ENCODE assay signal across 11 cellular contexts in genomic region chr11:128627666-128628342, GRCh38. TPM values are rescaled to one million over a fixed set of nuclear protein-coding genes. Genes with fewer than 3 reads are reported as not detected.
DNase-seq lines count a peak whose midpoint lies in the region; ATAC-seq and TF ChIP-seq lines count a peak whose summit lies in the region.
"Had no signal": no experiment of that assay in that cellular context is flagged by ENCODE, and none has a peak within 500 bp of the region (broad histone marks: within the 10 kb centered on the region; RNA-seq: fewer than 3 reads in every experiment).

No MANE protein-coding gene starts in this region.

- peaks cover 24% of the 10 kb centered on the region for H3K79me2 ChIP-seq in DOHH2 (ENCODE audit: control insufficient read depth, low read length)
- H3K79me2 ChIP-seq in Karpas-422 (ENCODE audit: low read length) = no peaks in the 10 kb centered on the region
- H3K79me2 ChIP-seq: parathyroid adenoma had no signal

- H2AFZ ChIP-seq in Karpas-422 (ENCODE audit: low read length) = no peak overlapping the region
- H2AFZ ChIP-seq: parathyroid adenoma had no signal

- H3K9me2 ChIP-seq in DOHH2 (replicated peaks; ENCODE audit: control insufficient read depth, low read length) (no peaks in the 10 kb centered on the region), Karpas-422 (replicated peaks; ENCODE audit: insufficient read depth, low read length) (no peaks in the 10 kb centered on the region)

- H3K27me3 ChIP-seq in DOHH2 (ENCODE audit: control insufficient read depth, low read length) (no peaks in the 10 kb centered on the region), Karpas-422 (ENCODE audit: low read length) (no peaks in the 10 kb centered on the region), esophagus squamous epithelium (no peaks in the 10 kb centered on the region), prostate gland (replicated peaks; ENCODE audit: insufficient read depth) (no peaks in the 10 kb centered on the region)
- H3K27me3 ChIP-seq: MG63, thyroid gland had no signal

- peaks cover 43% of the 10 kb centered on the region for H3F3A ChIP-seq in DOHH2 (ENCODE audit: control insufficient read depth, insufficient read depth)

- intact Hi-C loops in esophagus squamous epithelium (cut with DNase I) (loop anchor here (5.0 kb wide), 1 partner anchor 336 kb away; no protein-coding TSS in a partner anchor), prostate gland (cut with DNase I) (no loop called here), cardiac septum (cut with DNase I) (loop anchor here (5.0 kb wide), 2 partner anchors 71 to 161 kb away; no protein-coding TSS in a partner anchor)

- TF ChIP-seq POLR2A in esophagus squamous epithelium (IDR thresholded peaks at IDR 0.05) = no peak
- TF ChIP-seq POLR2A in prostate gland (IDR thresholded peaks at IDR 0.05) = no peak

- DNase-seq in Karpas-422 (peak; percentile 76), esophagus squamous epithelium (lab: John Stamatoyannopoulos, UW) (no peak), prostate gland (ENCODE audit: low spot score) (no peak), cardiac septum (ENCODE audit: low spot score) (no peak), foreskin fibroblast (no peak), NCI-H1436 treated with DMSO at 0.1 percent for 48 hours (lab: John Stamatoyannopoulos, UW) (no peak)
- DNase-seq: MG63, thyroid gland had no signal

- peak overlapping the region; percentile 82 for H3K4me2 ChIP-seq in DOHH2 (ENCODE audit: low read length)
- peak overlapping the region; percentile 64 for H3K4me2 ChIP-seq in Karpas-422 (ENCODE audit: low read depth, low read length, poor library complexity, severe bottlenecking)

- no peaks in the 10 kb centered on the region for H4K20me1 ChIP-seq in DOHH2 (ENCODE audit: control insufficient read depth, insufficient read depth, low read depth, low read length)
- no peaks in the 10 kb centered on the region for H4K20me1 ChIP-seq in Karpas-422 (ENCODE audit: insufficient read depth, low read depth, low read length)

- H3K27ac ChIP-seq in DOHH2 (ENCODE audit: low read depth, low read length) = peak overlapping the region; percentile 98
- H3K27ac ChIP-seq in Karpas-422 (ENCODE audit: low read length) = peak overlapping the region; percentile 97
- peak overlapping the region in 3 of 4 donors; percentile 29 to 54 (median 31) for H3K27ac ChIP-seq in esophagus squamous epithelium
- no peak overlapping the region for H3K27ac ChIP-seq in prostate gland
- H3K27ac ChIP-seq: thyroid gland had no signal

- peaks cover 26% of the 10 kb centered on the region for H3K36me3 ChIP-seq in DOHH2 (ENCODE audit: control insufficient read depth, low read length)
- H3K36me3 ChIP-seq in Karpas-422 (ENCODE audit: insufficient read depth, low read length) = no peaks in the 10 kb centered on the region
- H3K36me3 ChIP-seq in esophagus squamous epithelium = no peaks in the 10 kb centered on the region
- H3K36me3 ChIP-seq in prostate gland = no peaks in the 10 kb centered on the region
- H3K36me3 ChIP-seq: MG63, thyroid gland had no signal

- H3K4me3 ChIP-seq in DOHH2 (ENCODE audit: low read length) (peak overlapping the region; percentile 59), Karpas-422 (ENCODE audit: low read length) (peak overlapping the region; percentile 36), esophagus squamous epithelium (no peak overlapping the region), prostate gland (no peak overlapping the region), foreskin fibroblast (ENCODE audit: low read depth in 1 of 2, low read length in 2 of 2) (no peak overlapping the region)
- H3K4me3 ChIP-seq: MG63, thyroid gland had no signal

- 75 to 85% methylated on average over 7 of the region's 7 CpGs for WGBS in esophagus squamous epithelium, 2 donors
- 83% methylated on average over 7 of the region's 7 CpGs for WGBS in prostate gland

- H3K4me1 ChIP-seq in DOHH2 (ENCODE audit: control insufficient read depth, low read length) (peaks cover 99% of the 10 kb centered on the region), Karpas-422 (ENCODE audit: low read length) (peaks cover 85% of the 10 kb centered on the region), esophagus squamous epithelium (peaks cover 0 to 33% (median 7%) of the 10 kb centered on the region in 3 donors), prostate gland (replicated peaks) (no peaks in the 10 kb centered on the region)

- ATAC-seq in GM19438 (IDR thresholded peaks at IDR 0.05; ENCODE audit: low read depth, unreplicated experiment) = peak; percentile 42

- H3K9ac ChIP-seq in Karpas-422 (ENCODE audit: low read length) = peak overlapping the region; percentile 57
- H3K9ac ChIP-seq: parathyroid adenoma had no signal

- TF ChIP-seq CTCF in DOHH2 (IDR thresholded peaks at IDR 0.05; ENCODE audit: low read depth, low read length, poor library complexity, severe bottlenecking) (peak; percentile 13), esophagus squamous epithelium (IDR thresholded peaks at IDR 0.05) (no peak), prostate gland (IDR thresholded peaks at IDR 0.05) (no peak), foreskin fibroblast (IDR thresholded peaks at IDR 0.05; ENCODE audit: low read depth, low read length) (no peak)

- H3K9me3 ChIP-seq in DOHH2 (ENCODE audit: control insufficient read depth, insufficient read depth, low read length) (no peaks in the 10 kb centered on the region), Karpas-422 (ENCODE audit: low read length) (no peaks in the 10 kb centered on the region), esophagus squamous epithelium (no peaks in the 10 kb centered on the region), prostate gland (no peaks in the 10 kb centered on the region)
- H3K9me3 ChIP-seq: MG63, thyroid gland had no signal

RNA-seq across cellular contexts. Expression of gene ETS1, which starts 40.4 kb away (rescaled TPM):
- 129 and 135 TPM in 2 replicates for total RNA-seq in Karpas-422 (2014; rRNA removed; shearing (Covaris generic); ENCODE audit: low replicate concordance)
- total RNA-seq in esophagus squamous epithelium = 10 to 100 TPM in 3 of 4 donors, 1 to 10 TPM in 1; 3.4 to 37.0 (median 16.4) TPM
- 10 to 100 TPM; 15.2 to 30.0 TPM for total RNA-seq in prostate gland
- 54.2 TPM for total RNA-seq in cardiac septum

Comparison
In these comparisons a context has a peak if more than half of its experiments do, and no peak if none do; other contexts are left out.
1. H3K27ac ChIP-seq: peak in DOHH2 (single experiment), Karpas-422 (single experiment) and esophagus squamous epithelium (3 of 4); none in prostate gland (0 of 2).
2. H3K4me3 ChIP-seq: peak in DOHH2 (single experiment) and Karpas-422 (single experiment); none in esophagus squamous epithelium (0 of 4), prostate gland (0 of 2) and foreskin fibroblast (0 of 2).